ENCODE assay signal across 13 cellular contexts in the genomic region with DNA sequence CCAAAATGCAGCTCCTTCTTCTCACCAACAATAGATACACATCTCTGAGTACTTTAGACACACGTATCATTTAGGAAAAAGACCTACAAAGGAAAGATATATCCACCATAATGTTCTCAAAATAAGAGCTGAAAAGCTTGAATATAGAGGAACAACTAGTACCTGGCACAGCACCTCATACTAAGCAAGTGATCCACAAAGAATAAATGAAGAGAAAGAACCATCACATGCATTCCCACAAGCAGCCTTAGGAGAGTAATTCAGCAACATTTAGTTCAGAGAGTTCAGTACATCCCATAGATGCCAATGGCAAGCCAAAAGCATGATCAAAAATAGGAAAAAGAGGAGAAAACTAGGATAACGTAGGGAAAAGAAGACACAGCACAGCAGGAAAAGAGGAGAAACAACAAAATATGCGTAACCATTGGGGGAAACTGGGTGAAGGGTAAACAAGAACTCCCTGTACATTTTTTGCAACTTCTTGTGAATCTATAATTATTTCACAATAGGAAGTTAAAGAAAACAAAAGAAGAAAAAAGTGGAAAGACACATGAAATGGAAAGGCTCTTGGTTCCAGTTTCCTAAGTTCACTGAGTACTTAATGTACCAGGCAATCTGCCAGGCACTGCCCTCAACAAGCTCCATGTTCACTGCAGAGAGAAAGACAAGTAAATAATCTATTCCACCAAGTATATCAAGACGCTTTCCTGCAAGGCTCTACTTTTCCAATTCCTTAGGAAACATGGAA. TPM values are rescaled to one million over a fixed set of nuclear protein-coding genes. Genes with fewer than 3 reads are reported as not detected.
DNase-seq lines count a peak whose midpoint lies in the region; ATAC-seq, FAIRE-seq and TF ChIP-seq lines count a peak whose summit lies in the region.
"Had no signal": no experiment of that assay in that cellular context is flagged by ENCODE, and none has a peak within 500 bp of the region (broad histone marks: within the 10 kb centered on the region; RNA-seq: fewer than 3 reads in every experiment).

No MANE protein-coding gene starts in this region.

- H3K4me3 Mint-ChIP-seq in osteocyte (ENCODE audit: unreplicated experiment) (no peak overlapping the region), Calu3 (ENCODE audit: low read depth, unreplicated experiment) (no peak overlapping the region)
- no peak overlapping the region for H3K4me3 Mint-ChIP-seq in natural killer cell treated with Interleukin-12 subunit alpha and Interleukin-12 subunit beta and Interleukin-15 and Interleukin-18, amount 100 ng/mL, for 72 hours
- H3K4me3 Mint-ChIP-seq: B cell had no signal

- peak overlapping the region; percentile 12 for H3K27ac Mint-ChIP-seq in osteocyte (ENCODE audit: unreplicated experiment)
- H3K27ac Mint-ChIP-seq in Calu3 (ENCODE audit: unreplicated experiment), result no peak overlapping the region
- H3K27ac Mint-ChIP-seq in natural killer cell treated with Interleukin-12 subunit alpha and Interleukin-12 subunit beta and Interleukin-15 and Interleukin-18, amount 100 ng/mL, for 72 hours, result no peak overlapping the region
- H3K27ac Mint-ChIP-seq: B cell had no signal

- H3K9me3 Mint-ChIP-seq in osteocyte (ENCODE audit: unreplicated experiment) (peaks cover 12% of the 10 kb centered on the region), Calu3 (ENCODE audit: low read depth, unreplicated experiment) (peaks cover 3% of the 10 kb centered on the region)
- H3K9me3 Mint-ChIP-seq in natural killer cell treated with Interleukin-12 subunit alpha and Interleukin-12 subunit beta and Interleukin-15 and Interleukin-18, amount 100 ng/mL, for 72 hours, result no peaks in the 10 kb centered on the region

- no peak for TF ChIP-seq CTCF in A549 (IDR thresholded peaks at IDR 0.05)
- TF ChIP-seq CTCF in adrenal gland (IDR thresholded peaks at IDR 0.05), result no peak
- no peak for TF ChIP-seq CTCF in fibroblast of pulmonary artery (IDR thresholded peaks at IDR 0.05; ENCODE audit: low read length, missing control alignments)
- TF ChIP-seq CTCF in osteocyte (IDR thresholded peaks at IDR 0.05), result no peak
- TF ChIP-seq CTCF in Calu3 (IDR thresholded peaks at IDR 0.05; ENCODE audit: unreplicated experiment), result no peak

- POLR2A ChIA-PET in A549 (lab: Yijun Ruan, JAX), result no interaction called here

- peak overlapping the region in 1 of 2 experiments; percentile 56; a peak in 1 of 6 replicates for H3K27ac ChIP-seq in A549
- peak overlapping the region in 4 of 5 donors; percentile 3 to 74 (median 34) for H3K27ac ChIP-seq in adrenal gland

- no peak for DNase-seq in A549 (ENCODE audit: low read depth in 1 of 2, low spot score in 1 of 2)
- peak; percentile 38 to 86 (median 71) for DNase-seq in adrenal gland
- peak; percentile 96 for DNase-seq in fibroblast of pulmonary artery (ENCODE audit: low read depth)
- DNase-seq in osteocyte (ENCODE audit: extremely low spot score, unreplicated experiment), result no peak
- DNase-seq in Calu3, result no peak
- DNase-seq in natural killer cell treated with Interleukin-12 subunit alpha and Interleukin-12 subunit beta and Interleukin-15 and Interleukin-18, amount 100 ng/mL, for 72 hours (ENCODE audit: low spot score), result no peak
- no peak for DNase-seq in NAMALWA (ENCODE audit: low spot score)
- DNase-seq: NCI-H446 treated with DMSO at 0.1 percent for 48 hours, SHP77 had no signal

- no peak for FAIRE-seq in A549 (lab: Jason Lieb, UNC)
- FAIRE-seq: endometrium had no signal

- TF ChIP-seq RAD21 in A549 (conservative IDR thresholded peaks at IDR 0.05 in 1 of 2, IDR thresholded peaks at IDR 0.05 in 1 of 2), result no peak

- peaks cover 9% of the 10 kb centered on the region for H3K36me3 Mint-ChIP-seq in osteocyte (ENCODE audit: unreplicated experiment)
- no peaks in the 10 kb centered on the region for H3K36me3 Mint-ChIP-seq in Calu3 (ENCODE audit: insufficient read depth, unreplicated experiment)
- H3K36me3 Mint-ChIP-seq in natural killer cell treated with Interleukin-12 subunit alpha and Interleukin-12 subunit beta and Interleukin-15 and Interleukin-18, amount 100 ng/mL, for 72 hours, result peaks cover 6% of the 10 kb centered on the region

- H3K27me3 Mint-ChIP-seq in osteocyte (ENCODE audit: unreplicated experiment) (no peaks in the 10 kb centered on the region), Calu3 (ENCODE audit: unreplicated experiment) (no peaks in the 10 kb centered on the region)
- no peaks in the 10 kb centered on the region for H3K27me3 Mint-ChIP-seq in natural killer cell treated with Interleukin-12 subunit alpha and Interleukin-12 subunit beta and Interleukin-15 and Interleukin-18, amount 100 ng/mL, for 72 hours
- H3K27me3 Mint-ChIP-seq: B cell had no signal

- TF ChIP-seq POLR2A in A549 (IDR thresholded peaks at IDR 0.05; ENCODE audit: low read length), result no peak
- no peak for TF ChIP-seq POLR2A in adrenal gland (IDR thresholded peaks at IDR 0.05)

- peak overlapping the region; percentile 10; the same call in 1 of the 3 replicates for H3K4me2 ChIP-seq in A549

- 93% methylated on average over 4 of the region's 4 CpGs for WGBS in A549 (ENCODE audit: missing lambda C conversion rate)
- WGBS in adrenal gland, 4 donors, result 67 to 77% (median 73%) methylated on average over 4 of the region's 4 CpGs

- H3K4me1 Mint-ChIP-seq in osteocyte (ENCODE audit: unreplicated experiment) (peaks cover 15% of the 10 kb centered on the region), Calu3 (ENCODE audit: low read depth, unreplicated experiment) (peaks cover 8% of the 10 kb centered on the region)
- H3K4me1 Mint-ChIP-seq in natural killer cell treated with Interleukin-12 subunit alpha and Interleukin-12 subunit beta and Interleukin-15 and Interleukin-18, amount 100 ng/mL, for 72 hours (ENCODE audit: low read depth in 2 of 2), result peaks cover 20% of the 10 kb centered on the region in 2 donors

- no peak overlapping the region for H3K4me3 ChIP-seq in A549
- H3K4me3 ChIP-seq in adrenal gland, result no peak overlapping the region
- no peak overlapping the region for H3K4me3 ChIP-seq in fibroblast of pulmonary artery (replicated peaks; ENCODE audit: low read depth, low read length)

- no peaks in the 10 kb centered on the region for H3K9me3 ChIP-seq in A549
- no peaks in the 10 kb centered on the region for H3K9me3 ChIP-seq in adrenal gland (replicated peaks in 1 of 3)

- H3K4me1 ChIP-seq in A549, result peaks cover 6% of the 10 kb centered on the region; the same call in 1 of the 3 replicates
- peaks cover 7 to 25% of the 10 kb centered on the region in 2 donors for H3K4me1 ChIP-seq in adrenal gland (replicated peaks in 1 of 2)

- CTCF ChIA-PET in A549 (lab: Yijun Ruan, JAX), result interaction anchor here (0.5 to 1.8 kb wide), 3 partner anchors 10 to 95 kb away, joined by 3 to 4 read pairs (median 4); no protein-coding TSS in a partner anchor
- CTCF ChIA-PET in Calu3 (lab: Charles Lee), result interaction anchor here (0.7 kb wide), 1 partner anchor 23 kb away, joined by 4 read pairs; no protein-coding TSS in a partner anchor

- no peaks in the 10 kb centered on the region for H3K27me3 ChIP-seq in adrenal gland

- no TSS peak for BruUV-seq in Calu3 (replicated peaks; lab: Mats Ljungman, UMichigan)

- intact Hi-C loops in adrenal gland (cut with DNase I), result no loop called here
- intact Hi-C loops in Calu3 (cut with micrococcal nuclease; ENCODE audit: unreplicated experiment), result no loop called here

- ATAC-seq in A549 (no peak), GM21786 (IDR thresholded peaks at IDR 0.05; ENCODE audit: unreplicated experiment) (no peak)
- ATAC-seq in natural killer cell treated with Interleukin-12 subunit alpha and Interleukin-12 subunit beta and Interleukin-15 and Interleukin-18, amount 100 ng/mL, for 72 hours, result no peak
- ATAC-seq: activated CD4-positive, CD25-positive, alpha-beta regulatory T cell treated with anti-CD3 and anti-CD28 coated beads, Interleukin-2, amount 50 U/mL, for 24 hours had no signal

- H3K36me3 ChIP-seq in adrenal gland (replicated peaks in 1 of 2), result no peaks in the 10 kb centered on the region

- TF ChIP-seq EP300 in A549 (IDR thresholded peaks at IDR 0.05), result no peak

TF ChIP-seq in A549, 52 proteins besides CTCF, POLR2A, EP300 and RAD21:
- TF ChIP-seq FOSB (CRISPR knock-in tag; IDR thresholded peaks at IDR 0.05) (no peak), CBX2 (IDR thresholded peaks at IDR 0.05; ENCODE audit: borderline replicate concordance, low read depth) (no peak), ZSCAN20 (CRISPR knock-in tag; IDR thresholded peaks at IDR 0.05) (no peak), RFX5 (IDR thresholded peaks at IDR 0.05) (no peak), SMC3 (IDR thresholded peaks at IDR 0.05) (no peak)
- TF ChIP-seq, protein P1, sequence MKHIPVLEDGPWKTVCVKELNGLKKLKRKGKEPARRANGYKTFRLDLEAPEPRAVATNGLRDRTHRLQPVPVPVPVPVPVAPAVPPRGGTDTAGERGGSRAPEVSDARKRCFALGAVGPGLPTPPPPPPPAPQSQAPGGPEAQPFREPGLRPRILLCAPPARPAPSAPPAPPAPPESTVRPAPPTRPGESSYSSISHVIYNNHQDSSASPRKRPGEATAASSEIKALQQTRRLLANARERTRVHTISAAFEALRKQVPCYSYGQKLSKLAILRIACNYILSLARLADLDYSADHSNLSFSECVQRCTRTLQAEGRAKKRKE (CRISPR knock-in tag; IDR thresholded peaks at IDR 0.05; ENCODE audit: low read depth), result no peak
TF ChIP-seq in A549: peak in this region for 0.

RNA-seq across cellular contexts. Expression of a gene that starts 22.3 kb away (rescaled TPM):
- 11.7 and 26.5 TPM in 2 replicates for polyA plus RNA-seq in A549 (2011; rRNA removed)
- 4.6 and 5.7 TPM in 2 replicates for polyA plus RNA-seq in A549 (2012; cell fraction: cytosol; rRNA removed)
- 12.0 and 19.8 TPM in 2 replicates for polyA plus RNA-seq in A549 (2012; cell fraction: nucleus; rRNA removed)
- polyA plus RNA-seq in A549 (2017; fragmentation: RNase III; extraction: RNeasy Plus Mini Kit Qiagen cat#74134 plus additional on column Dnase treatment), result 15.2 to 16.0 TPM (median 15.8 TPM) in 3 replicates
- polyA minus RNA-seq in A549 (2011; rRNA and poly(A)+ RNA removed), result 61.6 and 63.7 TPM in 2 replicates
- 10 to 100 TPM; 38.4 to 65.5 (median 54.1) TPM for total RNA-seq in adrenal gland
- polyA plus RNA-seq in adrenal gland, result 10 to 100 TPM; 14.9 to 24.3 (median 17.9) TPM
- total RNA-seq in osteocyte, result 59.9 and 62.4 TPM in 2 replicates
- 54.3 and 59.7 TPM in 2 replicates for total RNA-seq in Calu3 (2022)
- 100 to 1,000 TPM in 1 of 2 donors, 10 to 100 TPM in 1; 88.6 to 121 TPM for total RNA-seq in natural killer cell treated with Interleukin-12 subunit alpha and Interleukin-12 subunit beta and Interleukin-15 and Interleukin-18, amount 100 ng/mL, for 72 hours

Comparison
In these comparisons a context has a peak if more than half of its experiments do, and no peak if none do; other contexts are left out.
1. DNase-seq: peak in adrenal gland (7 of 7) and fibroblast of pulmonary artery (single experiment); none in A549 (0 of 2), osteocyte (single experiment), Calu3 (single experiment), natural killer cell treated with Interleukin-12 subunit alpha and Interleukin-12 subunit beta and Interleukin-15 and Interleukin-18, amount 100 ng/mL, for 72 hours (single experiment) and NAMALWA (single experiment).